Comparison of ENCODE assay signal across 8 cellular contexts in genomic region chr2:176653856-176654443, GRCh38.
A peak's percentile ranks its signal among the peaks of the same experiment; 100 is the strongest.
DNase-seq lines count a peak whose midpoint lies in the region; ATAC-seq and TF ChIP-seq lines count a peak whose summit lies in the region.

No MANE protein-coding gene starts in this region.

- H3K27me3 ChIP-seq in lower lobe of right lung (ENCODE audit: low read depth) (no peaks in the 10 kb centered on the region), tibial artery (no peaks in the 10 kb centered on the region)

- H3K9me3 ChIP-seq in lower lobe of right lung = no peaks in the 10 kb centered on the region
- no peaks in the 10 kb centered on the region for H3K9me3 ChIP-seq in tibial artery

- POLR2A ChIA-PET in RWPE1 (lab: Yijun Ruan, JAX; ENCODE audit: low non-redundant PET) = no interaction called here

- H3K4me3 ChIP-seq in coronary artery = no peak overlapping the region
- H3K4me3 ChIP-seq in lower lobe of right lung = no peak overlapping the region
- no peak overlapping the region for H3K4me3 ChIP-seq in tibial artery

- intact Hi-C loops in lower lobe of right lung (cut with DNase I) = loop anchor here (5.0 kb wide), 1 partner anchor 527 kb away; the partner anchor contains the start of gene HOXD8
- intact Hi-C loops in tibial artery (cut with DNase I; ENCODE audit: low total_unique reads) = loop anchor here (5.0 kb wide), 1 partner anchor 158 kb away; no protein-coding TSS in a partner anchor

- H3K4me1 ChIP-seq in lower lobe of right lung (no peaks in the 10 kb centered on the region), tibial artery (peaks cover 0 to 6% (median 3%) of the 10 kb centered on the region in 4 donors)

- TF ChIP-seq CTCF in RWPE1 (conservative IDR thresholded peaks at IDR 0.05; ENCODE audit: low read depth) = peak; percentile 86
- TF ChIP-seq CTCF in coronary artery (IDR thresholded peaks at IDR 0.05) = peak; percentile 48
- TF ChIP-seq CTCF in lower lobe of right lung (IDR thresholded peaks at IDR 0.05) = peak; percentile 53
- peak; percentile 67 to 77 for TF ChIP-seq CTCF in tibial artery (IDR thresholded peaks at IDR 0.05)

- H3K36me3 ChIP-seq in lower lobe of right lung (no peaks in the 10 kb centered on the region), tibial artery (no peaks in the 10 kb centered on the region)

- CTCF ChIA-PET in RWPE1 (lab: Yijun Ruan, JAX) = interaction anchor here (0.6 to 4.0 kb wide), 18 partner anchors 10 to 1706 kb away, joined by 3 to 42 read pairs (median 5); no protein-coding TSS in a partner anchor

- DNase-seq in activated CD4-positive, alpha-beta T cell treated with anti-CD3 and anti-CD28 coated beads for 48 hours = peak; percentile 50
- DNase-seq in activated CD4-positive, alpha-beta T cell treated with anti-CD3 and anti-CD28 coated beads for 1 hour = no peak
- DNase-seq in Kasumi-1 (lab: John Stamatoyannopoulos, UW) (peak; percentile 89 to 91), RWPE1 (ENCODE audit: low spot score) (peak; percentile 65), coronary artery (ENCODE audit: low spot score) (no peak), lower lobe of right lung (no peak), tibial artery (peak; percentile 44 to 70)

- H3K27ac ChIP-seq in RWPE1 (no peak overlapping the region), coronary artery (no peak overlapping the region), lower lobe of right lung (no peak overlapping the region), tibial artery (no peak overlapping the region)

- ATAC-seq in GM21786 (IDR thresholded peaks at IDR 0.05; ENCODE audit: unreplicated experiment) (peak; percentile 90), lower lobe of right lung (peak; percentile 73 to 75)

Comparison
In these comparisons a context has a peak if more than half of its experiments do, and no peak if none do; other contexts are left out.
1. DNase-seq: peak in activated CD4-positive, alpha-beta T cell treated with anti-CD3 and anti-CD28 coated beads for 48 hours (single experiment), Kasumi-1 (2 of 2), RWPE1 (single experiment) and tibial artery (2 of 2); none in activated CD4-positive, alpha-beta T cell treated with anti-CD3 and anti-CD28 coated beads for 1 hour (single experiment), coronary artery (single experiment) and lower lobe of right lung (single experiment).
2. Peak in every context shown above with its lines, with median percentiles within 50 percentile points of each other: CTCF ChIP-seq.